Comparison of ENCODE assay signal across 8 cellular contexts in the genomic region with DNA sequence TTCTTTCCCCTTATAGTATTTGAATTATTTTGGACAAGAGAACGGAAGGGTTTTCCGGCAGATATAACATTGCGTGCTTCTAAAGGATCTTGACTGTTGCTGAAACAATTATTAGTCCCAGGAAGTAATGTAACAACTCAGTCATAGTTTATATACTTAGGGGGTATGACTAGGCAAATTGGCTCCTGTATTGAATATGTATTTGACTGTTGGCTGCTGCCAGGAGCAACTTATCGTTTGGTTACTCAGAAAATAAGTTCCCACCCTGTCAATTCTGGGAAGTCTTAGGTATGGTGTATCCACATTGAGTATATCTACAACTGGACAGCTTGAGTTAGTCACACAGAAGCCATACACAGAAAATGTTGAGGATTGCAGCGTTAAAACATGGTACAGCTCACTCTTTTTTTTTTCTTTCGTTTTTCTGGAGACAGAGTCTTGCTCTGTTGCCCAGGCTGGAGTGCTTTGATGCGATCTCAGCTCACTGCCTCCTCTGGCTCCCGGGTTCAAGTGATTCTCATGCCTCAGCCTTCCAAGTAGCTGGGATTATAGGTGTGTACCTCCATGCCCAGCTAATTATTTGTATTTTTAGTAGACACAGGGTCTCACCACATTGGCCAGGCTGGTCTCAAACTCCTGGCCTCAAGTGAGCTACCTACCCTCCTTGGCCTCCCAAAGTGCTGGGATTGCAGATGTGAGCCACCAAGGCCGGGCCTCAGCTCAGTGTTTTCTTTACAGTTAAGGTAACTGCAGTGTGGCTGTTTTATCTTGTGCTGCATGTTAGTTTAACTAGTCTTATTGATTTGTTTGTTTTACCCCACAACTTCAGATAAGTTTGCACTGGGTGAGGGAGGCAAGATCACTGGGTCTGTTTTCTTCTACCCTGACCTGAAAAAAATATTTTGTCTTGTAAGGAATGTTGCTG. TPM values are rescaled to one million over a fixed set of nuclear protein-coding genes. Genes with fewer than 3 reads are reported as not detected.
DNase-seq lines count a peak whose midpoint lies in the region; ATAC-seq, FAIRE-seq and TF ChIP-seq lines count a peak whose summit lies in the region.

No MANE protein-coding gene starts in this region.

- peak overlapping the region; percentile 93 for H3K27ac ChIP-seq in CD8-positive, alpha-beta T cell (ENCODE audit: low read depth, low read length)

- H3K4me3 ChIP-seq in CD8-positive, alpha-beta T cell (ENCODE audit: low read depth, low read length), result peak overlapping the region; percentile 50

- H3K27ac Mint-ChIP-seq in CD8-positive, alpha-beta T cell, result peak overlapping the region; percentile 100
- peak overlapping the region; percentile 5 for H3K27ac Mint-ChIP-seq in chondrocyte (ENCODE audit: unreplicated experiment)

- no peak for TF ChIP-seq CTCF in CD8-positive, alpha-beta T cell (IDR thresholded peaks at IDR 0.05)
- no peak for TF ChIP-seq CTCF in chondrocyte (IDR thresholded peaks at IDR 0.05)
- TF ChIP-seq CTCF in omental fat pad (IDR thresholded peaks at IDR 0.05), result no peak

- peaks cover 54% of the 10 kb centered on the region for H3K36me3 Mint-ChIP-seq in CD8-positive, alpha-beta T cell
- H3K36me3 Mint-ChIP-seq in chondrocyte (ENCODE audit: low read depth), result peaks cover 2% of the 10 kb centered on the region

- peaks cover 87% of the 10 kb centered on the region for H3K4me1 ChIP-seq in CD8-positive, alpha-beta T cell (ENCODE audit: insufficient read depth, low read length)

- H3K27me3 Mint-ChIP-seq in CD8-positive, alpha-beta T cell (ENCODE audit: low read depth), result no peaks in the 10 kb centered on the region
- H3K27me3 Mint-ChIP-seq in chondrocyte (ENCODE audit: low read depth), result no peaks in the 10 kb centered on the region

- no peaks in the 10 kb centered on the region for H3K9me3 ChIP-seq in CD8-positive, alpha-beta T cell (ENCODE audit: low read length)

- POLR2A ChIA-PET in CD8-positive, alpha-beta T cell (lab: Charles Lee), result interaction anchor here (1.0 to 7.8 kb wide), 3 partner anchors 10 to 67 kb away, joined by 3 to 98 read pairs (median 3); a partner anchor contains a TSS

- DNase-seq in CD8-positive, alpha-beta T cell, result no peak
- DNase-seq in NCI-H526 treated with DMSO at 0.1 percent for 48 hours (lab: John Stamatoyannopoulos, UW), result peak; percentile 86
- DNase-seq in chondrocyte (ENCODE audit: low spot score), result no peak
- DNase-seq in omental fat pad (ENCODE audit: low spot score), result no peak
- no peak for DNase-seq in stimulated activated CD4-positive, alpha-beta T cell treated with anti-CD3 and anti-CD28 coated beads, Interleukin-1b, Interleukin-23, amount 100 ng/mL, for 48 hours
- no peak for DNase-seq in effector CD4-positive, alpha-beta T cell
- DNase-seq in HuH-7.5 (ENCODE audit: low spot score), result no peak
- no peak for DNase-seq in RCC 7860 (ENCODE audit: low spot score)

- no peaks in the 10 kb centered on the region for H3K36me3 ChIP-seq in CD8-positive, alpha-beta T cell (ENCODE audit: insufficient read depth, low read length)

- CTCF ChIA-PET in CD8-positive, alpha-beta T cell (lab: Charles Lee), result interaction anchor here (2.8 to 14.0 kb wide), 6 partner anchors 10 to 240 kb away, joined by 11 to 109 read pairs (median 26); a partner anchor contains a TSS

- intact Hi-C loops in CD8-positive, alpha-beta T cell (cut with DNase I, micrococcal nuclease), result loop anchor here in 1 of 2 experiments (2.0 kb wide), 2 partner anchors 21 to 343 kb away; a partner anchor contains a TSS

- no peak for ATAC-seq in CD8-positive, alpha-beta T cell
- peak; percentile 25 for ATAC-seq in omental fat pad (ENCODE audit: low FRiP score)

- no peaks in the 10 kb centered on the region for H3K9me3 Mint-ChIP-seq in CD8-positive, alpha-beta T cell
- no peaks in the 10 kb centered on the region for H3K9me3 Mint-ChIP-seq in chondrocyte (ENCODE audit: low read depth)

- H3K4me1 Mint-ChIP-seq in CD8-positive, alpha-beta T cell (ENCODE audit: low read depth), result peaks cover 86% of the 10 kb centered on the region
- H3K4me1 Mint-ChIP-seq in chondrocyte (ENCODE audit: low read depth), result peaks cover 59% of the 10 kb centered on the region

- peak overlapping the region; percentile 86 for H3K4me3 Mint-ChIP-seq in CD8-positive, alpha-beta T cell
- no peak overlapping the region for H3K4me3 Mint-ChIP-seq in chondrocyte (ENCODE audit: unreplicated experiment)

- no peaks in the 10 kb centered on the region for H3K27me3 ChIP-seq in CD8-positive, alpha-beta T cell (ENCODE audit: insufficient read depth, low read length)

- no peak for FAIRE-seq in RCC 7860 (lab: Jason Lieb, UNC)

RNA-seq across cellular contexts. Expression of a gene that starts 10.2 kb away (rescaled TPM):
- 100 to 1,000 TPM; 167 to 171 TPM for total RNA-seq in CD8-positive, alpha-beta T cell
- total RNA-seq in chondrocyte, result 14.0 to 16.8 TPM (median 15.5 TPM) in 3 replicates
- total RNA-seq in omental fat pad, result 100 to 1,000 TPM in 1 of 4 donors, 10 to 100 TPM in 3; 45.4 to 119 (median 60.1) TPM
